ENCODE assay signal across 1 cellular context in genomic region chr16:89174055-89174827, GRCh38.
TF ChIP-seq lines count a peak whose summit lies in the region.

No MANE protein-coding gene starts in this region.

TF ChIP-seq in K562, 482 proteins besides CTCF, POLR2A, EP300 and RAD21:
- TF ChIP-seq PHB2 (IDR thresholded peaks at IDR 0.05; ENCODE audit: low read depth) (no peak), E2F6 (IDR thresholded peaks at IDR 0.05; ENCODE audit: borderline replicate concordance in 1 of 2, extremely low read depth in 1 of 2, insufficient read depth in 1 of 2, insufficient read length in 1 of 2, low read depth in 1 of 2, low read length in 1 of 2, poor library complexity in 1 of 2, severe bottlenecking in 1 of 2) (peak in 1 of 2 experiments; percentile 30)
TF ChIP-seq in K562: peak in this region for 1.
